ENCODE assay signal across 8 cellular contexts in the genomic region with DNA sequence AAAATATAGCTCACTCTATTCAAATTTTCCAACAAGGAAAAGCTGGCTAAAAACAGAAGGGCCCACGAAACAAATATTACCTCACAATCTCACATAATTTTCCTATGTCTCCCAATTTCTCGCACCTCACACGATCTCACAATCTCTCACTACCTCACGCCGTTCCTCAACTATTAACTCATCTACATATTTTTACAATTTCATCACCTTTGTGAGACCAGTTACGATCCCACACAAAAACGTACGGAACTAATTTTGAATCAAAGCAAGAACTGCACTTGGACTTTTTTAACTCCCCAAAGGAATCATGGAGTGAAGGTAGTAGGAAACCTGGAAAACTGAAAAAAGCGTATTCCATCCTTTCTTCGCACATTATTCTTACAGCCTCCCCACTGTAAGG. TPM values are rescaled to one million over a fixed set of nuclear protein-coding genes. Genes with fewer than 3 reads are reported as not detected.
DNase-seq lines count a peak whose midpoint lies in the region; ATAC-seq and TF ChIP-seq lines count a peak whose summit lies in the region.

No MANE protein-coding gene starts in this region.

- DNase-seq in HS-5 (ENCODE audit: low read depth) (peak; percentile 58), MCF 10A (ENCODE audit: unreplicated experiment) (no peak), mesothelial cell of epicardium (ENCODE audit: low spot score in 2 of 2, unreplicated experiment in 2 of 2) (no peak), activated gamma-delta T cell treated with Interleukin-2 at 50 U/mL for 16 hours (no peak), NCI-H774 (lab: John Stamatoyannopoulos, UW) (no peak), NCI-H1105 treated with DMSO at 0.1 percent for 48 hours (lab: John Stamatoyannopoulos, UW) (no peak)

- H3K9me3 Mint-ChIP-seq in MCF 10A (ENCODE audit: unreplicated experiment) = no peaks in the 10 kb centered on the region
- no peaks in the 10 kb centered on the region for H3K9me3 Mint-ChIP-seq in mesothelial cell of epicardium

- peak overlapping the region; percentile 68 for H3K27ac ChIP-seq in ACC112 (ENCODE audit: low read depth, low read length)

- H3K36me3 ChIP-seq in ACC112 (ENCODE audit: insufficient read depth, low read length) = no peaks in the 10 kb centered on the region

- POLR2A ChIA-PET in MCF 10A (lab: Yijun Ruan, JAX) = interaction anchor here (0.6 to 7.2 kb wide), 21 partner anchors 7 to 1015 kb away, joined by 3 to 73 read pairs (median 5); partner anchors contain the start of genes NFE2L1, PNPO and SNX11

- H3K4me3 ChIP-seq in ACC112 (ENCODE audit: low read depth, low read length) = peak overlapping the region; percentile 84

- peaks cover 10% of the 10 kb centered on the region for H3K4me1 Mint-ChIP-seq in MCF 10A (ENCODE audit: insufficient read depth, unreplicated experiment)
- H3K4me1 Mint-ChIP-seq in mesothelial cell of epicardium = peaks cover 16% of the 10 kb centered on the region

- CTCF ChIA-PET in MCF 10A (lab: Yijun Ruan, JAX) = interaction anchor here (0.5 to 2.7 kb wide), 4 partner anchors 8 to 121 kb away, joined by 3 to 12 read pairs (median 4); no protein-coding TSS in a partner anchor

- H3K4me3 Mint-ChIP-seq in MCF 10A (ENCODE audit: unreplicated experiment) = peak overlapping the region; percentile 92
- peak overlapping the region; percentile 91 for H3K4me3 Mint-ChIP-seq in mesothelial cell of epicardium

- ATAC-seq in HG02938 (IDR thresholded peaks at IDR 0.05; ENCODE audit: unreplicated experiment) = no peak

- intact Hi-C loops in MCF 10A (cut with micrococcal nuclease) = loop anchor here (2.0 kb wide), 1 partner anchor 45 kb away; no protein-coding TSS in a partner anchor

- no peaks in the 10 kb centered on the region for H3K27me3 Mint-ChIP-seq in MCF 10A (ENCODE audit: insufficient read depth, unreplicated experiment)
- H3K27me3 Mint-ChIP-seq in mesothelial cell of epicardium (ENCODE audit: low read depth) = no peaks in the 10 kb centered on the region

- H3K4me1 ChIP-seq in ACC112 (ENCODE audit: control insufficient read depth, insufficient read depth, low read length, unreplicated experiment) = peaks cover 6% of the 10 kb centered on the region

- no peak overlapping the region for H2AFZ ChIP-seq in ACC112 (ENCODE audit: low read length, unreplicated experiment)

- no peaks in the 10 kb centered on the region for H3K36me3 Mint-ChIP-seq in MCF 10A (ENCODE audit: insufficient read depth, unreplicated experiment)
- H3K36me3 Mint-ChIP-seq in mesothelial cell of epicardium = peaks cover 5% of the 10 kb centered on the region

- H3K27me3 ChIP-seq in ACC112 (ENCODE audit: insufficient read depth, low read length) = no peaks in the 10 kb centered on the region

- TF ChIP-seq CTCF in MCF 10A (IDR thresholded peaks at IDR 0.05; ENCODE audit: unreplicated experiment) (no peak), mesothelial cell of epicardium (IDR thresholded peaks at IDR 0.05; ENCODE audit: unreplicated experiment) (no peak)

- no TSS peak for BruUV-seq in MCF 10A (replicated peaks; lab: Mats Ljungman, UMichigan)

- H3K79me2 ChIP-seq in ACC112 (ENCODE audit: control insufficient read depth, insufficient read depth, low read length, unreplicated experiment) = peaks cover 56% of the 10 kb centered on the region

- H3K27ac Mint-ChIP-seq in MCF 10A (ENCODE audit: low read depth, unreplicated experiment) (peak overlapping the region; percentile 20), mesothelial cell of epicardium (peak overlapping the region; percentile 93)

RNA-seq across cellular contexts. Expression of gene CBX1, which starts 1.1 kb away (rescaled TPM):
- total RNA-seq in MCF 10A (2022) = 77.3 and 81.2 TPM in 2 replicates
- 142 to 145 TPM (median 143 TPM) in 3 replicates for total RNA-seq in mesothelial cell of epicardium

RNA-seq across cellular contexts. Expression of gene SNX11, which starts 7.4 kb away (rescaled TPM):
- 21.7 and 24.2 TPM in 2 replicates for total RNA-seq in MCF 10A (2022)
- 16.2 to 20.1 TPM (median 18.4 TPM) in 3 replicates for total RNA-seq in mesothelial cell of epicardium

RNA-seq across cellular contexts. Expression of gene NFE2L1, which starts 52.0 kb away (rescaled TPM):
- total RNA-seq in MCF 10A (2022) (235 and 315 TPM in 2 replicates), mesothelial cell of epicardium (134 to 137 TPM (median 136 TPM) in 3 replicates)
